ENCODE assay signal across 16 cellular contexts in the genomic region with DNA sequence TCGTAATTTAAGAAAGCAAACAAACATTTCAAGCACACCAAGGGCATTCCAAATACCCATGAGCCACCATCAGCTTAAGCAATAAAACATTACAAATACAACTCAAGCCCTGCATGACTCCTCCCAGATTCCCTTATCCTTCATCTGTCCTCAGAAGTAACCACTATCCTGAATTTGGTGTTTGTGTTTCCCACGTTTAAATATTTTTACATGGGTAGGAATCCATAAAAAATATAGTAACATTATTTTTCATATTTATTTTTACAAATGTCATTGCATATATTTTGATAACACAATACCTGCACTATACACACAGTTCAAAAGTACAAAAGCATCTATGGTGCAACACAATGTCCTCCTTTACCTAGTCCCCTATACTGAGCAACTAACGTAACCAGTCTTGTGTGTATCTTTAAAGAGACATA. TPM values are rescaled to one million over a fixed set of nuclear protein-coding genes. Genes with fewer than 3 reads are reported as not detected.
DNase-seq lines count a peak whose midpoint lies in the region; ATAC-seq and TF ChIP-seq lines count a peak whose summit lies in the region.
"Had no signal": no experiment of that assay in that cellular context is flagged by ENCODE, and none has a peak within 500 bp of the region (broad histone marks: within the 10 kb centered on the region; RNA-seq: fewer than 3 reads in every experiment).

No MANE protein-coding gene starts in this region.

- no peak for TF ChIP-seq CTCF in SU-DHL-6 (IDR thresholded peaks at IDR 0.05; ENCODE audit: insufficient read depth, low read length, poor library complexity, severe bottlenecking)

- peaks cover 100% of the 10 kb centered on the region for H3K79me2 ChIP-seq in SU-DHL-6 (ENCODE audit: insufficient read depth, low read length)

- no peak overlapping the region for H3K9ac ChIP-seq in SU-DHL-6 (ENCODE audit: low read length)

- H3K4me2 ChIP-seq in SU-DHL-6 (ENCODE audit: low read depth, low read length, poor library complexity, severe bottlenecking), result peak overlapping the region; percentile 4

- ATAC-seq in left lobe of liver, result peak; percentile 64
- ATAC-seq: T-helper 17 cell had no signal

- no peak overlapping the region for H3K27ac ChIP-seq in SU-DHL-6 (ENCODE audit: low read depth, low read length)
- H3K27ac ChIP-seq in SJCRH30, result no peak overlapping the region
- H3K27ac ChIP-seq: uterus had no signal

- H3K9me3 ChIP-seq in SU-DHL-6 (ENCODE audit: insufficient read depth, low read length), result no peaks in the 10 kb centered on the region
- H3K9me3 ChIP-seq in SJCRH30 (replicated peaks), result peaks cover 6% of the 10 kb centered on the region
- H3K9me3 ChIP-seq: pancreas, uterus had no signal

- H3K36me3 ChIP-seq in SU-DHL-6 (ENCODE audit: low read length), result 0 out of 2 replicates have a peak, but pooled peaks cover 4% of the 10 kb centered on the region
- peaks cover 19% of the 10 kb centered on the region for H3K36me3 ChIP-seq in SJCRH30
- H3K36me3 ChIP-seq: pancreas, uterus had no signal

- H3K27me3 ChIP-seq in SU-DHL-6 (ENCODE audit: low read length), result no peaks in the 10 kb centered on the region
- H3K27me3 ChIP-seq in SJCRH30, result no peaks in the 10 kb centered on the region
- H3K27me3 ChIP-seq: pancreas, spleen, uterus had no signal

- no peaks in the 10 kb centered on the region for H3K9me2 ChIP-seq in SU-DHL-6 (replicated peaks; ENCODE audit: insufficient read depth, low read length)

- H3K4me3 ChIP-seq in SU-DHL-6 (ENCODE audit: insufficient read depth, low read length, poor library complexity, severe bottlenecking) (no peak overlapping the region), SJCRH30 (no peak overlapping the region)
- H3K4me3 ChIP-seq: pancreas, spleen, uterus had no signal

- H3F3A ChIP-seq in SU-DHL-6 (ENCODE audit: insufficient read depth), result peaks cover under 1% of the 10 kb centered on the region

- no peaks in the 10 kb centered on the region for H3K4me1 ChIP-seq in SJCRH30

- DNase-seq in EH (ENCODE audit: low read depth) (peak; percentile 24), left lobe of liver (ENCODE audit: low spot score) (no peak), SJCRH30 (no peak), activated T-cell treated with anti-CD3 and anti-CD28 coated beads for 4 hours (no peak)
- DNase-seq in activated naive CD4-positive, alpha-beta T cell (lab: John Stamatoyannopoulos, UW), result no peak
- DNase-seq: activated CD4-positive, alpha-beta T cell treated with anti-CD3 and anti-CD28 coated beads for 1 hour; cerebellar nuclear complex; GDM1; head of caudate nucleus; NCI-H2081 treated with DMSO at 0.1 percent for 48 hours; NCI-H82; pancreas; spleen; T-helper 17 cell; uterus had no signal

- no peak overlapping the region for H2AFZ ChIP-seq in SU-DHL-6 (ENCODE audit: low read depth, low read length, severe bottlenecking)

- H4K20me1 ChIP-seq in SU-DHL-6 (ENCODE audit: low read depth, low read length), result peaks cover 16% of the 10 kb centered on the region

RNA-seq across cellular contexts. Expression of a gene that starts 6.4 kb away (rescaled TPM):
- total RNA-seq in left lobe of liver, result 38.9 TPM
- total RNA-seq in SJCRH30 (2014; rRNA removed; shearing (Covaris generic)), result 81.1 and 103 TPM in 2 replicates

RNA-seq across cellular contexts. Expression of a gene that starts 36.0 kb away (rescaled TPM):
- total RNA-seq in left lobe of liver, result 7.0 TPM
- total RNA-seq in SJCRH30 (2014; rRNA removed; shearing (Covaris generic)), result 28.7 and 35.3 TPM in 2 replicates

RNA-seq across cellular contexts. Expression of a gene that starts 43.3 kb away (rescaled TPM):
- total RNA-seq in left lobe of liver, result 375 TPM
- 5,451 and 5,689 TPM in 2 replicates for total RNA-seq in SJCRH30 (2014; rRNA removed; shearing (Covaris generic))

RNA-seq across cellular contexts. Expression of a gene that starts 49.4 kb away (rescaled TPM):
- 2.4 TPM for total RNA-seq in left lobe of liver
- total RNA-seq in SJCRH30 (2014; rRNA removed; shearing (Covaris generic)), result 2.7 and 3.0 TPM in 2 replicates

Comparison
In these comparisons a context has a peak if more than half of its experiments do, and no peak if none do; other contexts are left out.
1. RNA of a gene that starts 43.3 kb away (total RNA-seq): 5,451 to 5,689 TPM in SJCRH30; 375 TPM in left lobe of liver (single experiment); every median in the first group is over 10 times any median in the second.